ENCODE assay signal across 1 cellular context in genomic region chr17:77909816-77910215, GRCh38.
TF ChIP-seq lines count a peak whose summit lies in the region.

No MANE protein-coding gene starts in this region.

TF ChIP-seq in H1, 55 proteins besides CTCF, POLR2A, EP300 and RAD21 (continued from another document):
- TF ChIP-seq SP4 (IDR thresholded peaks at IDR 0.05; ENCODE audit: low read length) (no peak), SIRT6 (IDR thresholded peaks at IDR 0.05; ENCODE audit: low read length) (no peak), RFX5 (IDR thresholded peaks at IDR 0.05; ENCODE audit: borderline replicate concordance, low read depth, low read length) (no peak), CBX5 (IDR thresholded peaks at IDR 0.05; ENCODE audit: low read depth, low read length) (no peak), GABPA (IDR thresholded peaks at IDR 0.05; ENCODE audit: borderline replicate concordance, insufficient read depth, low read length) (no peak), TAF7 (optimal IDR thresholded peaks at IDR 0.05; ENCODE audit: borderline replicate concordance, low read depth, low read length) (no peak), SUZ12 (IDR thresholded peaks at IDR 0.05; ENCODE audit: low read length) (no peak), HDAC2 (IDR thresholded peaks at IDR 0.05; ENCODE audit: borderline replicate concordance in 1 of 2, low read depth in 2 of 2, low read length in 2 of 2) (no peak), SP1 (IDR thresholded peaks at IDR 0.05; ENCODE audit: low read depth, low read length) (no peak), SAP30 (IDR thresholded peaks at IDR 0.05; ENCODE audit: insufficient read depth, insufficient replicate concordance, low read length) (no peak), SIX5 (IDR thresholded peaks at IDR 0.05; ENCODE audit: low read depth, low read length) (no peak), KDM5A (IDR thresholded peaks at IDR 0.05; ENCODE audit: low read length) (no peak), ATF3 (IDR thresholded peaks at IDR 0.05; ENCODE audit: insufficient read depth, low read depth, low read length) (no peak), BCL11A (IDR thresholded peaks at IDR 0.05; ENCODE audit: low read depth in 2 of 2, low read length in 2 of 2) (no peak), RNF2 (IDR thresholded peaks at IDR 0.05; ENCODE audit: borderline replicate concordance, low read depth, low read length, missing control alignments, poor library complexity, severe bottlenecking) (no peak)
- TF ChIP-seq, protein P1, sequence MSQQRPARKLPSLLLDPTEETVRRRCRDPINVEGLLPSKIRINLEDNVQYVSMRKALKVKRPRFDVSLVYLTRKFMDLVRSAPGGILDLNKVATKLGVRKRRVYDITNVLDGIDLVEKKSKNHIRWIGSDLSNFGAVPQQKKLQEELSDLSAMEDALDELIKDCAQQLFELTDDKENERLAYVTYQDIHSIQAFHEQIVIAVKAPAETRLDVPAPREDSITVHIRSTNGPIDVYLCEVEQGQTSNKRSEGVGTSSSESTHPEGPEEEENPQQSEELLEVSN (IDR thresholded peaks at IDR 0.05), result no peak
- TF ChIP-seq, protein P2, sequence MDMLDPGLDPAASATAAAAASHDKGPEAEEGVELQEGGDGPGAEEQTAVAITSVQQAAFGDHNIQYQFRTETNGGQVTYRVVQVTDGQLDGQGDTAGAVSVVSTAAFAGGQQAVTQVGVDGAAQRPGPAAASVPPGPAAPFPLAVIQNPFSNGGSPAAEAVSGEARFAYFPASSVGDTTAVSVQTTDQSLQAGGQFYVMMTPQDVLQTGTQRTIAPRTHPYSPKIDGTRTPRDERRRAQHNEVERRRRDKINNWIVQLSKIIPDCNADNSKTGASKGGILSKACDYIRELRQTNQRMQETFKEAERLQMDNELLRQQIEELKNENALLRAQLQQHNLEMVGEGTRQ (IDR thresholded peaks at IDR 0.05; ENCODE audit: low read length), result no peak
